1 cellular context compared by ENCODE assay signal in genomic region chr19:36849701-36850645, GRCh38.
TF ChIP-seq lines count a peak whose summit lies in the region.

No MANE protein-coding gene starts in this region.

TF ChIP-seq in WTC11, 78 proteins besides CTCF, POLR2A, EP300 and RAD21 (continued from another document and continues in another):
- TF ChIP-seq, protein P1, sequence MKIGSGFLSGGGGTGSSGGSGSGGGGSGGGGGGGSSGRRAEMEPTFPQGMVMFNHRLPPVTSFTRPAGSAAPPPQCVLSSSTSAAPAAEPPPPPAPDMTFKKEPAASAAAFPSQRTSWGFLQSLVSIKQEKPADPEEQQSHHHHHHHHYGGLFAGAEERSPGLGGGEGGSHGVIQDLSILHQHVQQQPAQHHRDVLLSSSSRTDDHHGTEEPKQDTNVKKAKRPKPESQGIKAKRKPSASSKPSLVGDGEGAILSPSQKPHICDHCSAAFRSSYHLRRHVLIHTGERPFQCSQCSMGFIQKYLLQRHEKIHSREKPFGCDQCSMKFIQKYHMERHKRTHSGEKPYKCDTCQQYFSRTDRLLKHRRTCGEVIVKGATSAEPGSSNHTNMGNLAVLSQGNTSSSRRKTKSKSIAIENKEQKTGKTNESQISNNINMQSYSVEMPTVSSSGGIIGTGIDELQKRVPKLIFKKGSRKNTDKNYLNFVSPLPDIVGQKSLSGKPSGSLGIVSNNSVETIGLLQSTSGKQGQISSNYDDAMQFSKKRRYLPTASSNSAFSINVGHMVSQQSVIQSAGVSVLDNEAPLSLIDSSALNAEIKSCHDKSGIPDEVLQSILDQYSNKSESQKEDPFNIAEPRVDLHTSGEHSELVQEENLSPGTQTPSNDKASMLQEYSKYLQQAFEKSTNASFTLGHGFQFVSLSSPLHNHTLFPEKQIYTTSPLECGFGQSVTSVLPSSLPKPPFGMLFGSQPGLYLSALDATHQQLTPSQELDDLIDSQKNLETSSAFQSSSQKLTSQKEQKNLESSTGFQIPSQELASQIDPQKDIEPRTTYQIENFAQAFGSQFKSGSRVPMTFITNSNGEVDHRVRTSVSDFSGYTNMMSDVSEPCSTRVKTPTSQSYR (CRISPR knock-in tag; IDR thresholded peaks at IDR 0.05): 0 out of 2 replicates have a peak, but pooled peaks have one; percentile 38
- TF ChIP-seq NR3C1 (CRISPR knock-in tag; conservative IDR thresholded peaks at IDR 0.05; ENCODE audit: low read depth): peak; percentile 82; the same call in 1 of the 2 replicates
- TF ChIP-seq ZNF263 (CRISPR knock-in tag; IDR thresholded peaks at IDR 0.05; ENCODE audit: low read depth): no peak
- TF ChIP-seq USF2 (CRISPR knock-in tag; IDR thresholded peaks at IDR 0.05): no peak
- TF ChIP-seq, protein P2, sequence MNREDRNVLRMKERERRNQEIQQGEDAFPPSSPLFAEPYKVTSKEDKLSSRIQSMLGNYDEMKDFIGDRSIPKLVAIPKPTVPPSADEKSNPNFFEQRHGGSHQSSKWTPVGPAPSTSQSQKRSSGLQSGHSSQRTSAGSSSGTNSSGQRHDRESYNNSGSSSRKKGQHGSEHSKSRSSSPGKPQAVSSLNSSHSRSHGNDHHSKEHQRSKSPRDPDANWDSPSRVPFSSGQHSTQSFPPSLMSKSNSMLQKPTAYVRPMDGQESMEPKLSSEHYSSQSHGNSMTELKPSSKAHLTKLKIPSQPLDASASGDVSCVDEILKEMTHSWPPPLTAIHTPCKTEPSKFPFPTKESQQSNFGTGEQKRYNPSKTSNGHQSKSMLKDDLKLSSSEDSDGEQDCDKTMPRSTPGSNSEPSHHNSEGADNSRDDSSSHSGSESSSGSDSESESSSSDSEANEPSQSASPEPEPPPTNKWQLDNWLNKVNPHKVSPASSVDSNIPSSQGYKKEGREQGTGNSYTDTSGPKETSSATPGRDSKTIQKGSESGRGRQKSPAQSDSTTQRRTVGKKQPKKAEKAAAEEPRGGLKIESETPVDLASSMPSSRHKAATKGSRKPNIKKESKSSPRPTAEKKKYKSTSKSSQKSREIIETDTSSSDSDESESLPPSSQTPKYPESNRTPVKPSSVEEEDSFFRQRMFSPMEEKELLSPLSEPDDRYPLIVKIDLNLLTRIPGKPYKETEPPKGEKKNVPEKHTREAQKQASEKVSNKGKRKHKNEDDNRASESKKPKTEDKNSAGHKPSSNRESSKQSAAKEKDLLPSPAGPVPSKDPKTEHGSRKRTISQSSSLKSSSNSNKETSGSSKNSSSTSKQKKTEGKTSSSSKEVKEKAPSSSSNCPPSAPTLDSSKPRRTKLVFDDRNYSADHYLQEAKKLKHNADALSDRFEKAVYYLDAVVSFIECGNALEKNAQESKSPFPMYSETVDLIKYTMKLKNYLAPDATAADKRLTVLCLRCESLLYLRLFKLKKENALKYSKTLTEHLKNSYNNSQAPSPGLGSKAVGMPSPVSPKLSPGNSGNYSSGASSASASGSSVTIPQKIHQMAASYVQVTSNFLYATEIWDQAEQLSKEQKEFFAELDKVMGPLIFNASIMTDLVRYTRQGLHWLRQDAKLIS (CRISPR knock-in tag; IDR thresholded peaks at IDR 0.05; ENCODE audit: borderline replicate concordance): no peak
- TF ChIP-seq CDX4 (CRISPR knock-in tag; IDR thresholded peaks at IDR 0.05; ENCODE audit: borderline replicate concordance): no peak
- TF ChIP-seq, protein P3, sequence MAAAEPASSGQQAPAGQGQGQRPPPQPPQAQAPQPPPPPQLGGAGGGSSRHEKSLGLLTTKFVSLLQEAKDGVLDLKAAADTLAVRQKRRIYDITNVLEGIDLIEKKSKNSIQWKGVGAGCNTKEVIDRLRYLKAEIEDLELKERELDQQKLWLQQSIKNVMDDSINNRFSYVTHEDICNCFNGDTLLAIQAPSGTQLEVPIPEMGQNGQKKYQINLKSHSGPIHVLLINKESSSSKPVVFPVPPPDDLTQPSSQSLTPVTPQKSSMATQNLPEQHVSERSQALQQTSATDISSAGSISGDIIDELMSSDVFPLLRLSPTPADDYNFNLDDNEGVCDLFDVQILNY (CRISPR knock-in tag; IDR thresholded peaks at IDR 0.05): no peak
- TF ChIP-seq PRDM15 (CRISPR knock-in tag; IDR thresholded peaks at IDR 0.05): no peak
- no peak for TF ChIP-seq ZNF317 (CRISPR knock-in tag; IDR thresholded peaks at IDR 0.05; ENCODE audit: borderline replicate concordance, low read depth)
- no peak for TF ChIP-seq KAT7 (CRISPR knock-in tag; IDR thresholded peaks at IDR 0.05; ENCODE audit: borderline replicate concordance)
- TF ChIP-seq TP53 (CRISPR knock-in tag; IDR thresholded peaks at IDR 0.05): peak; percentile 86
- no peak for TF ChIP-seq ZMAT4 (CRISPR knock-in tag; IDR thresholded peaks at IDR 0.05)
- TF ChIP-seq, protein P4, sequence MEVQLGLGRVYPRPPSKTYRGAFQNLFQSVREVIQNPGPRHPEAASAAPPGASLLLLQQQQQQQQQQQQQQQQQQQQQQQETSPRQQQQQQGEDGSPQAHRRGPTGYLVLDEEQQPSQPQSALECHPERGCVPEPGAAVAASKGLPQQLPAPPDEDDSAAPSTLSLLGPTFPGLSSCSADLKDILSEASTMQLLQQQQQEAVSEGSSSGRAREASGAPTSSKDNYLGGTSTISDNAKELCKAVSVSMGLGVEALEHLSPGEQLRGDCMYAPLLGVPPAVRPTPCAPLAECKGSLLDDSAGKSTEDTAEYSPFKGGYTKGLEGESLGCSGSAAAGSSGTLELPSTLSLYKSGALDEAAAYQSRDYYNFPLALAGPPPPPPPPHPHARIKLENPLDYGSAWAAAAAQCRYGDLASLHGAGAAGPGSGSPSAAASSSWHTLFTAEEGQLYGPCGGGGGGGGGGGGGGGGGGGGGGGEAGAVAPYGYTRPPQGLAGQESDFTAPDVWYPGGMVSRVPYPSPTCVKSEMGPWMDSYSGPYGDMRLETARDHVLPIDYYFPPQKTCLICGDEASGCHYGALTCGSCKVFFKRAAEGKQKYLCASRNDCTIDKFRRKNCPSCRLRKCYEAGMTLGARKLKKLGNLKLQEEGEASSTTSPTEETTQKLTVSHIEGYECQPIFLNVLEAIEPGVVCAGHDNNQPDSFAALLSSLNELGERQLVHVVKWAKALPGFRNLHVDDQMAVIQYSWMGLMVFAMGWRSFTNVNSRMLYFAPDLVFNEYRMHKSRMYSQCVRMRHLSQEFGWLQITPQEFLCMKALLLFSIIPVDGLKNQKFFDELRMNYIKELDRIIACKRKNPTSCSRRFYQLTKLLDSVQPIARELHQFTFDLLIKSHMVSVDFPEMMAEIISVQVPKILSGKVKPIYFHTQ (CRISPR knock-in tag; IDR thresholded peaks at IDR 0.05): no peak
- TF ChIP-seq ZNF219 (CRISPR knock-in tag; IDR thresholded peaks at IDR 0.05; ENCODE audit: borderline replicate concordance): no peak
- TF ChIP-seq, protein P5, sequence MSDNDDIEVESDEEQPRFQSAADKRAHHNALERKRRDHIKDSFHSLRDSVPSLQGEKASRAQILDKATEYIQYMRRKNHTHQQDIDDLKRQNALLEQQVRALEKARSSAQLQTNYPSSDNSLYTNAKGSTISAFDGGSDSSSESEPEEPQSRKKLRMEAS (CRISPR knock-in tag; IDR thresholded peaks at IDR 0.05): peak; percentile 76
- TF ChIP-seq E2F4 (CRISPR knock-in tag; IDR thresholded peaks at IDR 0.05; ENCODE audit: borderline replicate concordance, low read depth): no peak
- no peak for TF ChIP-seq RELA (CRISPR knock-in tag; IDR thresholded peaks at IDR 0.05; ENCODE audit: borderline replicate concordance)
- no peak for TF ChIP-seq HMGA2 (CRISPR knock-in tag; IDR thresholded peaks at IDR 0.05)
- TF ChIP-seq, protein P6, sequence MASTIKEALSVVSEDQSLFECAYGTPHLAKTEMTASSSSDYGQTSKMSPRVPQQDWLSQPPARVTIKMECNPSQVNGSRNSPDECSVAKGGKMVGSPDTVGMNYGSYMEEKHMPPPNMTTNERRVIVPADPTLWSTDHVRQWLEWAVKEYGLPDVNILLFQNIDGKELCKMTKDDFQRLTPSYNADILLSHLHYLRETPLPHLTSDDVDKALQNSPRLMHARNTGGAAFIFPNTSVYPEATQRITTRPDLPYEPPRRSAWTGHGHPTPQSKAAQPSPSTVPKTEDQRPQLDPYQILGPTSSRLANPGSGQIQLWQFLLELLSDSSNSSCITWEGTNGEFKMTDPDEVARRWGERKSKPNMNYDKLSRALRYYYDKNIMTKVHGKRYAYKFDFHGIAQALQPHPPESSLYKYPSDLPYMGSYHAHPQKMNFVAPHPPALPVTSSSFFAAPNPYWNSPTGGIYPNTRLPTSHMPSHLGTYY (CRISPR knock-in tag; IDR thresholded peaks at IDR 0.05): no peak
- no peak for TF ChIP-seq ZNF423 (CRISPR knock-in tag; IDR thresholded peaks at IDR 0.05)
- TF ChIP-seq IRF2 (CRISPR knock-in tag; IDR thresholded peaks at IDR 0.05; ENCODE audit: borderline replicate concordance, low read depth): no peak
- no peak for TF ChIP-seq NFYB (CRISPR knock-in tag; conservative IDR thresholded peaks at IDR 0.05; ENCODE audit: low read depth)
- TF ChIP-seq ETV6 (CRISPR knock-in tag; IDR thresholded peaks at IDR 0.05): peak; percentile 72; the same call in 1 of the 2 replicates
- TF ChIP-seq, protein P7, sequence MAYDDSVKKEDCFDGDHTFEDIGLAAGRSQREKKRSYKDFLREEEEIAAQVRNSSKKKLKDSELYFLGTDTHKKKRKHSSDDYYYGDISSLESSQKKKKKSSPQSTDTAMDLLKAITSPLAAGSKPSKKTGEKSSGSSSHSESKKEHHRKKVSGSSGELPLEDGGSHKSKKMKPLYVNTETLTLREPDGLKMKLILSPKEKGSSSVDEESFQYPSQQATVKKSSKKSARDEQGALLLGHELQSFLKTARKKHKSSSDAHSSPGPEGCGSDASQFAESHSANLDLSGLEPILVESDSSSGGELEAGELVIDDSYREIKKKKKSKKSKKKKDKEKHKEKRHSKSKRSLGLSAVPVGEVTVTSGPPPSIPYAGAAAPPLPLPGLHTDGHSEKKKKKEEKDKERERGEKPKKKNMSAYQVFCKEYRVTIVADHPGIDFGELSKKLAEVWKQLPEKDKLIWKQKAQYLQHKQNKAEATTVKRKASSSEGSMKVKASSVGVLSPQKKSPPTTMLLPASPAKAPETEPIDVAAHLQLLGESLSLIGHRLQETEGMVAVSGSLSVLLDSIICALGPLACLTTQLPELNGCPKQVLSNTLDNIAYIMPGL (CRISPR knock-in tag; IDR thresholded peaks at IDR 0.05): no peak
- no peak for TF ChIP-seq NFATC4 (CRISPR knock-in tag; IDR thresholded peaks at IDR 0.05)
- no peak for TF ChIP-seq ESRRA (CRISPR knock-in tag; IDR thresholded peaks at IDR 0.05; ENCODE audit: borderline replicate concordance)
- TF ChIP-seq, protein P8, sequence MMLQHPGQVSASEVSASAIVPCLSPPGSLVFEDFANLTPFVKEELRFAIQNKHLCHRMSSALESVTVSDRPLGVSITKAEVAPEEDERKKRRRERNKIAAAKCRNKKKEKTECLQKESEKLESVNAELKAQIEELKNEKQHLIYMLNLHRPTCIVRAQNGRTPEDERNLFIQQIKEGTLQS (CRISPR knock-in tag; conservative IDR thresholded peaks at IDR 0.05): no peak
- no peak for TF ChIP-seq NR2C2 (CRISPR knock-in tag; IDR thresholded peaks at IDR 0.05)
